In the genomic region with DNA sequence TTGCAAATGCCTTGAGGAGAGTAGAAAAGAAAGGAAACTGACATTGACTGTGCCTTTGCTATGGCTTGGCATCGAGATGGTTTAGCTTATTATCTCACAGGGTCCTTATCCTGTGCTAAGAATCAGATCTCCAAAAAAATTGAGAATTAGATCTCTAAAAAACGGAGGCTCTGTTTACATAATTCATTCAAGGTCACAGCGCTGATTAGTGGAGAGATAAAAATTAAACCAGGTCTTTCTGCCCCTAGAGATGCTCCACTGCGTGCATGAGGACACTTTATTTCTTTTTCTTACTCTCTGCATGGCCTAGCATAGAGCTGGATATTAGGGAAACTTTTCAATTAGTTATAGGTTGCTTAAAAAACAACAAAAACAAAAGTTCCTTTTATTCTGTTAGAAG, we compare ENCODE assay signal across 27 cellular contexts.
"Had no signal": no experiment of that assay in that cellular context is flagged by ENCODE, and none has a peak within 500 bp of the region (broad histone marks: within the 10 kb centered on the region; RNA-seq: fewer than 3 reads in every experiment).

No MANE protein-coding gene starts in this region.

- H3K27ac ChIP-seq: pancreas, psoas muscle, right lobe of liver, spleen, testis had no signal

- H3K4me1 ChIP-seq: psoas muscle, right lobe of liver had no signal

- H3K9me3 ChIP-seq: heart right ventricle, mucosa of descending colon, pancreas, psoas muscle, right lobe of liver, spleen, testis, transverse colon had no signal

- H3K4me3 Mint-ChIP-seq: natural killer cell; stimulated activated memory B cell treated with anti-CD40 and anti-IgM and Interleukin-4, amounts not matched to agents 10 μg/mL and 1 μg/mL and 100 μg/mL, for 72 hours; stimulated activated naive CD8-positive, alpha-beta T cell treated with anti-CD3 and anti-CD28 coated beads, Interleukin-15, amount 100 ng/mL, for 72 hours had no signal

- H3K27me3 ChIP-seq: heart right ventricle, pancreas, right lobe of liver, spleen, testis, transverse colon had no signal

- H3K27me3 Mint-ChIP-seq: stimulated activated memory B cell treated with anti-CD40 and anti-IgM and Interleukin-4, amounts not matched to agents 10 μg/mL and 1 μg/mL and 100 μg/mL, for 72 hours; stimulated activated naive CD8-positive, alpha-beta T cell treated with anti-CD3 and anti-CD28 coated beads, Interleukin-15, amount 100 ng/mL, for 72 hours had no signal

- H3K9me3 Mint-ChIP-seq: natural killer cell; stimulated activated memory B cell treated with anti-CD40 and anti-IgM and Interleukin-4, amounts not matched to agents 10 μg/mL and 1 μg/mL and 100 μg/mL, for 72 hours; stimulated activated naive CD8-positive, alpha-beta T cell treated with anti-CD3 and anti-CD28 coated beads, Interleukin-15, amount 100 ng/mL, for 72 hours had no signal

- ATAC-seq: esophagus mucosa; heart right ventricle; left lobe of liver; natural killer cell; pancreas; psoas muscle; stimulated activated memory B cell treated with anti-CD40 and anti-IgM and Interleukin-4, amounts not matched to agents 10 μg/mL and 1 μg/mL and 100 μg/mL, for 72 hours; stimulated activated naive CD8-positive, alpha-beta T cell treated with anti-CD3 and anti-CD28 coated beads, Interleukin-15, amount 100 ng/mL, for 72 hours had no signal

- H3K36me3 ChIP-seq: heart right ventricle, pancreas, right lobe of liver, spleen, transverse colon had no signal

- FAIRE-seq: endometrium, frontal cortex, islet of Langerhans, pancreas had no signal

- H3K36me3 Mint-ChIP-seq: natural killer cell had no signal

- H3K4me3 ChIP-seq: dorsolateral prefrontal cortex, heart right ventricle, mucosa of descending colon, pancreas, psoas muscle, right lobe of liver, spleen, testis, transverse colon had no signal

- DNase-seq: cortex of kidney; effector memory CD4-positive, alpha-beta T cell; heart right ventricle; hypothalamus; kidney glomerular epithelial cell; mammary epithelial cell; mucosa of descending colon; natural killer cell; occipital lobe; pancreas; psoas muscle; retina; right lobe of liver; spleen; stimulated activated CD4-positive, alpha-beta T cell treated with anti-CD3 and anti-CD28 coated beads, Interleukin-15, amount 100 ng/mL, for 24 hours; stimulated activated CD4-positive, alpha-beta T cell treated with anti-CD3 and anti-CD28 coated beads, Interleukin-1b, Interleukin-23, amount 100 ng/mL, for 48 hours; stimulated activated CD4-positive, alpha-beta T cell treated with anti-CD3 and anti-CD28 coated beads, Interleukin-4, amount 100 ng/mL, for 24 hours; stimulated activated naive CD8-positive, alpha-beta T cell treated with anti-CD3 and anti-CD28 coated beads, Interleukin-15, amount 100 ng/mL, for 72 hours; testis; transverse colon had no signal
